10 cellular contexts compared by ENCODE assay signal in genomic region chr1:206495493-206496046, GRCh38. TPM values are rescaled to one million over a fixed set of nuclear protein-coding genes. Genes with fewer than 3 reads are reported as not detected.
A peak's percentile ranks its signal among the peaks of the same experiment; 100 is the strongest.
DNase-seq lines count a peak whose midpoint lies in the region; ATAC-seq and TF ChIP-seq lines count a peak whose summit lies in the region.
"Had no signal": no experiment of that assay in that cellular context is flagged by ENCODE, and none has a peak within 500 bp of the region (broad histone marks: within the 10 kb centered on the region; RNA-seq: fewer than 3 reads in every experiment).

No MANE protein-coding gene starts in this region.

- H3K4me3 ChIP-seq in spleen, result no peak overlapping the region
- H3K4me3 ChIP-seq in naive thymus-derived CD4-positive, alpha-beta T cell (ENCODE audit: low read length), result no peak overlapping the region
- H3K4me3 ChIP-seq: psoas muscle had no signal

- H3K4me3 Mint-ChIP-seq in activated T-helper 1 cell treated with anti-CD3 and anti-CD28 coated beads, Interleukin-12 subunit alpha, Interleukin-12 subunit beta, Interleukin-2, Interleukin-4 antibody, amounts not matched to agents 30 ng/mL and 10 ng/mL and 1 ng/mL, durations not matched to agents 14 hours and 24 hours and 36 hours, result no peak overlapping the region
- no peak overlapping the region for H3K4me3 Mint-ChIP-seq in naive thymus-derived CD4-positive, alpha-beta T cell

- TF ChIP-seq POLR2A in spleen (IDR thresholded peaks at IDR 0.05), result no peak

- intact Hi-C loops in spleen (cut with DNase I; ENCODE audit: low total_unique reads), result no loop called here
- intact Hi-C loops in activated T-helper 1 cell treated with anti-CD3 and anti-CD28 coated beads, Interleukin-12 subunit alpha, Interleukin-12 subunit beta, Interleukin-2, Interleukin-4 antibody, amounts not matched to agents 30 ng/mL and 10 ng/mL and 1 ng/mL, durations not matched to agents 14 hours and 24 hours and 36 hours (cut with micrococcal nuclease), result loop anchor here (10.0 kb wide), 1 partner anchor 489 kb away; no protein-coding TSS in a partner anchor
- intact Hi-C loops in naive thymus-derived CD4-positive, alpha-beta T cell (cut with micrococcal nuclease), result no loop called here

- peak; percentile 24 for ATAC-seq in GM19023 (IDR thresholded peaks at IDR 0.05; ENCODE audit: unreplicated experiment)
- peak; percentile 45 for ATAC-seq in HG03066 (IDR thresholded peaks at IDR 0.05; ENCODE audit: low read depth, unreplicated experiment)
- no peak for ATAC-seq in naive thymus-derived CD4-positive, alpha-beta T cell
- ATAC-seq: psoas muscle had no signal

- CTCF ChIA-PET in naive thymus-derived CD4-positive, alpha-beta T cell (lab: Charles Lee), result interaction anchor here (0.9 to 1.7 kb wide), 4 partner anchors 16 to 168 kb away, joined by 3 to 6 read pairs (median 4); no protein-coding TSS in a partner anchor

- no peak for TF ChIP-seq CTCF in spleen (IDR thresholded peaks at IDR 0.05 in 8 of 11, conservative IDR thresholded peaks at IDR 0.05 in 3 of 11)

- no peak overlapping the region for H3K27ac Mint-ChIP-seq in activated T-helper 1 cell treated with anti-CD3 and anti-CD28 coated beads, Interleukin-12 subunit alpha, Interleukin-12 subunit beta, Interleukin-2, Interleukin-4 antibody, amounts not matched to agents 30 ng/mL and 10 ng/mL and 1 ng/mL, durations not matched to agents 14 hours and 24 hours and 36 hours
- peak overlapping the region in 3 of 9 donors; percentile 45 to 70 (median 57) for H3K27ac Mint-ChIP-seq in naive thymus-derived CD4-positive, alpha-beta T cell

- 38 to 63% (median 54%) methylated on average over 2 to 3 of the region's 3 CpGs for WGBS in spleen, 5 donors

- H3K9me3 Mint-ChIP-seq in activated T-helper 1 cell treated with anti-CD3 and anti-CD28 coated beads, Interleukin-12 subunit alpha, Interleukin-12 subunit beta, Interleukin-2, Interleukin-4 antibody, amounts not matched to agents 30 ng/mL and 10 ng/mL and 1 ng/mL, durations not matched to agents 14 hours and 24 hours and 36 hours, result no peaks in the 10 kb centered on the region
- peaks cover 0 to 2% (median 0%) of the 10 kb centered on the region in 11 donors for H3K9me3 Mint-ChIP-seq in naive thymus-derived CD4-positive, alpha-beta T cell

- H3K27ac ChIP-seq in spleen, result peak overlapping the region in 7 of 8 donors; percentile 56 to 79 (median 73)
- H3K27ac ChIP-seq in naive thymus-derived CD4-positive, alpha-beta T cell (ENCODE audit: low read depth, low read length), result no peak overlapping the region
- H3K27ac ChIP-seq: psoas muscle had no signal

- peaks cover 31 to 67% (median 45%) of the 10 kb centered on the region in 6 donors for H3K4me1 ChIP-seq in spleen
- H3K4me1 ChIP-seq in naive thymus-derived CD4-positive, alpha-beta T cell (ENCODE audit: control insufficient read depth in 2 of 2, insufficient read depth in 2 of 2, low read length in 2 of 2), result no peaks in the 10 kb centered on the region
- H3K4me1 ChIP-seq: psoas muscle had no signal

- DNase-seq in astrocyte of the hippocampus (ENCODE audit: low read depth, low spot score), result peak; percentile 59
- DNase-seq in spleen, result no peak
- no peak for DNase-seq in activated T-helper 1 cell treated with anti-CD3 and anti-CD28 coated beads, Interleukin-12 subunit alpha, Interleukin-12 subunit beta, Interleukin-2, Interleukin-4 antibody, amounts not matched to agents 30 ng/mL and 10 ng/mL and 1 ng/mL, durations not matched to agents 14 hours and 24 hours and 36 hours (ENCODE audit: low spot score)
- no peak for DNase-seq in naive thymus-derived CD4-positive, alpha-beta T cell
- no peak for DNase-seq in AML-193 (lab: John Stamatoyannopoulos, UW)
- DNase-seq: activated CD8-positive, alpha-beta memory T cell treated with anti-CD3 and anti-CD28 coated beads for 24 hours; Karpas-422 had no signal

- H3K36me3 ChIP-seq in spleen, result peaks cover 0 to 92% (median 34%) of the 10 kb centered on the region in 6 donors
- peaks cover 23 to 87% (median 35%) of the 10 kb centered on the region in 3 experiments for H3K36me3 ChIP-seq in naive thymus-derived CD4-positive, alpha-beta T cell (ENCODE audit: control insufficient read depth in 2 of 3, insufficient read depth in 3 of 3, low read length in 3 of 3)

- H3K27me3 Mint-ChIP-seq in activated T-helper 1 cell treated with anti-CD3 and anti-CD28 coated beads, Interleukin-12 subunit alpha, Interleukin-12 subunit beta, Interleukin-2, Interleukin-4 antibody, amounts not matched to agents 30 ng/mL and 10 ng/mL and 1 ng/mL, durations not matched to agents 14 hours and 24 hours and 36 hours (ENCODE audit: insufficient read depth), result no peaks in the 10 kb centered on the region
- H3K27me3 Mint-ChIP-seq in naive thymus-derived CD4-positive, alpha-beta T cell, result no peaks in the 10 kb centered on the region

- peaks cover 24% of the 10 kb centered on the region for H3K4me1 Mint-ChIP-seq in activated T-helper 1 cell treated with anti-CD3 and anti-CD28 coated beads, Interleukin-12 subunit alpha, Interleukin-12 subunit beta, Interleukin-2, Interleukin-4 antibody, amounts not matched to agents 30 ng/mL and 10 ng/mL and 1 ng/mL, durations not matched to agents 14 hours and 24 hours and 36 hours (ENCODE audit: low read depth)
- peaks cover 0 to 17% (median 2%) of the 10 kb centered on the region in 7 donors for H3K4me1 Mint-ChIP-seq in naive thymus-derived CD4-positive, alpha-beta T cell

- no peaks in the 10 kb centered on the region for H3K27me3 ChIP-seq in spleen (replicated peaks in 1 of 7)
- H3K27me3 ChIP-seq in naive thymus-derived CD4-positive, alpha-beta T cell (ENCODE audit: control insufficient read depth in 2 of 2, insufficient read depth in 2 of 2, low read length in 2 of 2), result no peaks in the 10 kb centered on the region

- no peaks in the 10 kb centered on the region for H3K9me3 ChIP-seq in spleen
- no peaks in the 10 kb centered on the region for H3K9me3 ChIP-seq in naive thymus-derived CD4-positive, alpha-beta T cell (ENCODE audit: control insufficient read depth in 2 of 3, low read length in 3 of 3)
- H3K9me3 ChIP-seq: psoas muscle had no signal

- H3K36me3 Mint-ChIP-seq in activated T-helper 1 cell treated with anti-CD3 and anti-CD28 coated beads, Interleukin-12 subunit alpha, Interleukin-12 subunit beta, Interleukin-2, Interleukin-4 antibody, amounts not matched to agents 30 ng/mL and 10 ng/mL and 1 ng/mL, durations not matched to agents 14 hours and 24 hours and 36 hours (ENCODE audit: low read depth), result peaks cover 53% of the 10 kb centered on the region
- peaks cover 6 to 46% (median 18%) of the 10 kb centered on the region in 5 donors for H3K36me3 Mint-ChIP-seq in naive thymus-derived CD4-positive, alpha-beta T cell

- POLR2A ChIA-PET in naive thymus-derived CD4-positive, alpha-beta T cell (lab: Charles Lee), result no interaction called here

RNA-seq across cellular contexts. Expression of gene RASSF5, which starts 11.8 kb away (rescaled TPM):
- 100 to 1,000 TPM; 121 to 168 (median 131) TPM for total RNA-seq in spleen
- 10 to 100 TPM; 32.2 to 39.5 (median 35.8) TPM for polyA plus RNA-seq in spleen
- total RNA-seq in activated T-helper 1 cell treated with anti-CD3 and anti-CD28 coated beads, Interleukin-12 subunit alpha, Interleukin-12 subunit beta, Interleukin-2, Interleukin-4 antibody, amounts not matched to agents 30 ng/mL and 10 ng/mL and 1 ng/mL, durations not matched to agents 14 hours and 24 hours and 36 hours, result 220 and 221 TPM in 2 replicates
- 100 to 1,000 TPM; 155 to 240 (median 218) TPM for total RNA-seq in naive thymus-derived CD4-positive, alpha-beta T cell
- polyA plus RNA-seq in naive thymus-derived CD4-positive, alpha-beta T cell, result 100 to 1,000 TPM; 299 to 416 TPM

RNA-seq across cellular contexts. Expression of gene IKBKE, which starts 25.3 kb away (rescaled TPM):
- 10 to 100 TPM; 20.1 to 37.3 (median 35.1) TPM for total RNA-seq in spleen
- polyA plus RNA-seq in spleen, result 10 to 100 TPM; 11.3 to 23.2 (median 17.0) TPM
- total RNA-seq in activated T-helper 1 cell treated with anti-CD3 and anti-CD28 coated beads, Interleukin-12 subunit alpha, Interleukin-12 subunit beta, Interleukin-2, Interleukin-4 antibody, amounts not matched to agents 30 ng/mL and 10 ng/mL and 1 ng/mL, durations not matched to agents 14 hours and 24 hours and 36 hours, result 59.8 and 64.9 TPM in 2 replicates
- total RNA-seq in naive thymus-derived CD4-positive, alpha-beta T cell, result 100 to 1,000 TPM in 1 of 5 experiments, 10 to 100 TPM in 4; 50.1 to 177 (median 79.1) TPM
- polyA plus RNA-seq in naive thymus-derived CD4-positive, alpha-beta T cell, result 10 to 100 TPM; 32.5 to 48.3 TPM
